Comparison of ENCODE assay signal across 19 cellular contexts in the genomic region with DNA sequence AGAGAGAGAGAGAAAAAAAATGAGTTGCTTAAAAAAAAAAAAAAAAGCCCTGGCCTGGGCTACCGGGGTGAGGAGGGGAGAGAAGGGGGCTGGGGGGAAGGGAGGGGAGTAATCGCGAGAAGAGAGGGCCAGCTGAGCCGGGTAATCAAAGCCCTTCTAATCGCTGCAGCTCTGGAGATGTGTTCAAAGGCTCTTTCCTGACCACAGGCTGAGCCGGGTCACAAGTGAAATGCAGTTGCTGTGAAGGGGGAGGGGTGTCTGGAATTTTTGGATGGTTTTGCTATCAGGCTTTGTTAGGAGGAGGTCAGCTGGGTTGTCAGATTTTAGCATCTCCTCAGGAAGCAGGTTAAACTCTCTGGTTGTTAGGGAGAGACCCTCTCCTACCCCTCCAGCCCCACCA.
DNase-seq lines count a peak whose midpoint lies in the region; ATAC-seq and TF ChIP-seq lines count a peak whose summit lies in the region.
"Had no signal": no experiment of that assay in that cellular context is flagged by ENCODE, and none has a peak within 500 bp of the region (broad histone marks: within the 10 kb centered on the region; RNA-seq: fewer than 3 reads in every experiment).

No MANE protein-coding gene starts in this region.

- no peak for TF ChIP-seq RAD21 in SK-N-SH (IDR thresholded peaks at IDR 0.05; ENCODE audit: low read length)

- no peak overlapping the region for H3K4me3 ChIP-seq in SK-N-SH (ENCODE audit: low read depth in 2 of 2, low read length in 1 of 2)
- no peak overlapping the region for H3K4me3 ChIP-seq in transverse colon
- H3K4me3 ChIP-seq: GM23248, lung, pancreas had no signal

- 70% methylated on average over 6 of the region's 6 CpGs for WGBS in SK-N-SH (ENCODE audit: low lambda C conversion rate)
- 40 to 67% methylated on average over 1 to 6 of the region's 6 CpGs for WGBS in transverse colon (ENCODE audit: low coverage in 1 of 2), 2 donors

- H4K20me1 ChIP-seq in SK-N-SH (ENCODE audit: insufficient read depth): no peaks in the 10 kb centered on the region

- H3K27me3 ChIP-seq in SK-N-SH (ENCODE audit: insufficient read depth) (no peaks in the 10 kb centered on the region), transverse colon (no peaks in the 10 kb centered on the region)
- H3K27me3 ChIP-seq: pancreas had no signal

- H3K4me1 ChIP-seq in SK-N-SH (ENCODE audit: control insufficient read depth in 1 of 2, insufficient read depth in 2 of 2, low read depth in 1 of 2, low read length in 1 of 2) (peaks cover 0 to 2% of the 10 kb centered on the region in 2 experiments; a peak in 1 of 4 replicates), transverse colon (peaks cover 0 to 3% (median 0%) of the 10 kb centered on the region in 4 donors)
- H3K4me1 ChIP-seq: pancreas had no signal

- intact Hi-C loops in transverse colon (cut with DNase I; ENCODE audit: low total_unique reads): loop anchor here (5.0 kb wide), 1 partner anchor 1405 kb away; no protein-coding TSS in a partner anchor

- H3K27ac ChIP-seq in SK-N-SH (ENCODE audit: low read depth in 2 of 2, low read length in 1 of 2) (no peak overlapping the region), transverse colon (peak overlapping the region in 3 of 4 donors; percentile 7 to 29 (median 28))
- H3K27ac ChIP-seq: GM23248, HL-60 had no signal

- no peak for TF ChIP-seq CTCF in SK-N-SH (IDR thresholded peaks at IDR 0.05)
- TF ChIP-seq CTCF in transverse colon (IDR thresholded peaks at IDR 0.05): no peak

- no peaks in the 10 kb centered on the region for H3K79me2 ChIP-seq in SK-N-SH (ENCODE audit: insufficient read depth)

- no peak for TF ChIP-seq EP300 in SK-N-SH (IDR thresholded peaks at IDR 0.05; ENCODE audit: borderline replicate concordance in 1 of 2, low read depth in 1 of 2, low read length in 1 of 2)
- no peak for TF ChIP-seq EP300 in transverse colon (IDR thresholded peaks at IDR 0.05; ENCODE audit: low read depth)

- H3K9me3 ChIP-seq in SK-N-SH: no peaks in the 10 kb centered on the region
- H3K9me3 ChIP-seq in transverse colon: no peaks in the 10 kb centered on the region
- H3K9me3 ChIP-seq: pancreas had no signal

- H3K36me3 ChIP-seq in SK-N-SH (replicated peaks in 1 of 2; ENCODE audit: control insufficient read depth in 1 of 2, insufficient read depth in 2 of 2, low read length in 1 of 2) (no peaks in the 10 kb centered on the region), transverse colon (no peaks in the 10 kb centered on the region)
- H3K36me3 ChIP-seq: pancreas had no signal

- DNase-seq in SK-N-SH (peak; percentile 22), UCSD-AML1 (lab: John Stamatoyannopoulos, UW; ENCODE audit: unreplicated experiment) (peak; percentile 26), iPS-NIHi7 (ENCODE audit: extremely low spot score) (peak; percentile 79), transverse colon (no peak), G401 (ENCODE audit: low spot score) (no peak), NCI-H526 treated with DMSO at 0.1 percent for 48 hours (lab: John Stamatoyannopoulos, UW) (no peak)
- no peak for DNase-seq in stimulated activated CD8-positive, alpha-beta memory T cell treated with anti-CD3 and anti-CD28 coated beads, Interleukin-4, amount 100 ng/mL, for 48 hours
- DNase-seq: activated CD4-positive, alpha-beta T cell treated with anti-CD3 and anti-CD28 coated beads for 48 hours; activated T-cell treated with anti-CD3 and anti-CD28 coated beads, Interleukin-2, amount 50 U/mL, for 24 hours; COR-L47; GM23248; NCI-H2081 treated with DMSO at 0.1 percent for 48 hours; pancreas; PC-3; stimulated activated CD4-positive, alpha-beta T cell treated with anti-CD3 and anti-CD28 coated beads, Interleukin-15, amount 100 ng/mL, for 24 hours; T-helper 17 cell had no signal

- CTCF ChIA-PET in SK-N-SH (lab: Yijun Ruan, JAX): no interaction called here

- TF ChIP-seq POLR2A in transverse colon (IDR thresholded peaks at IDR 0.05): no peak

- H2AFZ ChIP-seq in SK-N-SH (ENCODE audit: low read depth): no peak overlapping the region
- H2AFZ ChIP-seq: GM23248 had no signal

- no peak for ATAC-seq in SK-N-SH treated with all-trans-retinoic acid at 6 μM for 48 hours
- ATAC-seq: pancreas, PC-3, T-helper 17 cell had no signal

- no peak overlapping the region for H3K9ac ChIP-seq in SK-N-SH
- H3K9ac ChIP-seq: GM23248 had no signal

- in situ Hi-C loops in transverse colon (cut with MboI; ENCODE audit: low pct_ligation_motif_present in 1 of 4, low pct_unique_long_range_greater_than_20kb in 1 of 4, low sequenced_read_pairs in 3 of 4) (no loop called here), G401 (cut with HindIII; ENCODE audit: low sequenced_read_pairs) (no loop called here)

- no peaks in the 10 kb centered on the region for H3F3A ChIP-seq in SK-N-SH (replicated peaks; ENCODE audit: insufficient read depth)

- no peak overlapping the region for H3K4me2 ChIP-seq in SK-N-SH

- POLR2A ChIA-PET in SK-N-SH (lab: Yijun Ruan, JAX): no interaction called here

- no peaks in the 10 kb centered on the region for H3K9me2 ChIP-seq in SK-N-SH

TF ChIP-seq in SK-N-SH, 30 proteins besides CTCF, POLR2A, EP300 and RAD21 (continues in another document):
- no peak for TF ChIP-seq MAX (IDR thresholded peaks at IDR 0.05; ENCODE audit: low read depth)
- TF ChIP-seq MXI1 (IDR thresholded peaks at IDR 0.05; ENCODE audit: low read depth, low read length): no peak
- no peak for TF ChIP-seq ELF1 (IDR thresholded peaks at IDR 0.05)
- TF ChIP-seq, protein P1, sequence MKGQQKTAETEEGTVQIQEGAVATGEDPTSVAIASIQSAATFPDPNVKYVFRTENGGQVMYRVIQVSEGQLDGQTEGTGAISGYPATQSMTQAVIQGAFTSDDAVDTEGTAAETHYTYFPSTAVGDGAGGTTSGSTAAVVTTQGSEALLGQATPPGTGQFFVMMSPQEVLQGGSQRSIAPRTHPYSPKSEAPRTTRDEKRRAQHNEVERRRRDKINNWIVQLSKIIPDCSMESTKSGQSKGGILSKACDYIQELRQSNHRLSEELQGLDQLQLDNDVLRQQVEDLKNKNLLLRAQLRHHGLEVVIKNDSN (IDR thresholded peaks at IDR 0.05; ENCODE audit: borderline replicate concordance, low read depth): no peak
- no peak for TF ChIP-seq SMC3 (IDR thresholded peaks at IDR 0.05; ENCODE audit: low read depth, low read length)
- no peak for TF ChIP-seq YY1 (IDR thresholded peaks at IDR 0.05; ENCODE audit: low read depth)
- no peak for TF ChIP-seq FOXM1 (IDR thresholded peaks at IDR 0.05; ENCODE audit: low read depth)
- no peak for TF ChIP-seq TCF12 (IDR thresholded peaks at IDR 0.05)
- TF ChIP-seq FOSL2 (IDR thresholded peaks at IDR 0.05; ENCODE audit: borderline replicate concordance, low read depth): no peak
- no peak for TF ChIP-seq RCOR1 (IDR thresholded peaks at IDR 0.05; ENCODE audit: low read length)

TF ChIP-seq in SK-N-SH treated with all-trans-retinoic acid at 6 μM for 48 hours, 23 proteins besides CTCF, POLR2A, EP300 and RAD21 (continues in another document):
- TF ChIP-seq SNAI2 (CRISPR knock-in tag; IDR thresholded peaks at IDR 0.05): no peak
- TF ChIP-seq ZC3H10 (CRISPR knock-in tag; IDR thresholded peaks at IDR 0.05): no peak
- TF ChIP-seq ZNF8 (CRISPR knock-in tag; IDR thresholded peaks at IDR 0.05): no peak
- no peak for TF ChIP-seq TOX (CRISPR knock-in tag; IDR thresholded peaks at IDR 0.05; ENCODE audit: borderline replicate concordance)
- no peak for TF ChIP-seq ZFP30 (CRISPR knock-in tag; IDR thresholded peaks at IDR 0.05)
- no peak for TF ChIP-seq ZNF70 (CRISPR knock-in tag; IDR thresholded peaks at IDR 0.05)
- TF ChIP-seq, protein P2, sequence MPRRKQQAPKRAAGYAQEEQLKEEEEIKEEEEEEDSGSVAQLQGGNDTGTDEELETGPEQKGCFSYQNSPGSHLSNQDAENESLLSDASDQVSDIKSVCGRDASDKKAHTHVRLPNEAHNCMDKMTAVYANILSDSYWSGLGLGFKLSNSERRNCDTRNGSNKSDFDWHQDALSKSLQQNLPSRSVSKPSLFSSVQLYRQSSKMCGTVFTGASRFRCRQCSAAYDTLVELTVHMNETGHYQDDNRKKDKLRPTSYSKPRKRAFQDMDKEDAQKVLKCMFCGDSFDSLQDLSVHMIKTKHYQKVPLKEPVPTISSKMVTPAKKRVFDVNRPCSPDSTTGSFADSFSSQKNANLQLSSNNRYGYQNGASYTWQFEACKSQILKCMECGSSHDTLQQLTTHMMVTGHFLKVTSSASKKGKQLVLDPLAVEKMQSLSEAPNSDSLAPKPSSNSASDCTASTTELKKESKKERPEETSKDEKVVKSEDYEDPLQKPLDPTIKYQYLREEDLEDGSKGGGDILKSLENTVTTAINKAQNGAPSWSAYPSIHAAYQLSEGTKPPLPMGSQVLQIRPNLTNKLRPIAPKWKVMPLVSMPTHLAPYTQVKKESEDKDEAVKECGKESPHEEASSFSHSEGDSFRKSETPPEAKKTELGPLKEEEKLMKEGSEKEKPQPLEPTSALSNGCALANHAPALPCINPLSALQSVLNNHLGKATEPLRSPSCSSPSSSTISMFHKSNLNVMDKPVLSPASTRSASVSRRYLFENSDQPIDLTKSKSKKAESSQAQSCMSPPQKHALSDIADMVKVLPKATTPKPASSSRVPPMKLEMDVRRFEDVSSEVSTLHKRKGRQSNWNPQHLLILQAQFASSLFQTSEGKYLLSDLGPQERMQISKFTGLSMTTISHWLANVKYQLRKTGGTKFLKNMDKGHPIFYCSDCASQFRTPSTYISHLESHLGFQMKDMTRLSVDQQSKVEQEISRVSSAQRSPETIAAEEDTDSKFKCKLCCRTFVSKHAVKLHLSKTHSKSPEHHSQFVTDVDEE (CRISPR knock-in tag; IDR thresholded peaks at IDR 0.05): no peak
- no peak for TF ChIP-seq RARB (CRISPR knock-in tag; IDR thresholded peaks at IDR 0.05)
- TF ChIP-seq TCF4 (CRISPR knock-in tag; IDR thresholded peaks at IDR 0.05; ENCODE audit: borderline replicate concordance): no peak
- TF ChIP-seq ARNTL (CRISPR knock-in tag; IDR thresholded peaks at IDR 0.05; ENCODE audit: borderline replicate concordance, low read depth): no peak
- TF ChIP-seq, protein P3, sequence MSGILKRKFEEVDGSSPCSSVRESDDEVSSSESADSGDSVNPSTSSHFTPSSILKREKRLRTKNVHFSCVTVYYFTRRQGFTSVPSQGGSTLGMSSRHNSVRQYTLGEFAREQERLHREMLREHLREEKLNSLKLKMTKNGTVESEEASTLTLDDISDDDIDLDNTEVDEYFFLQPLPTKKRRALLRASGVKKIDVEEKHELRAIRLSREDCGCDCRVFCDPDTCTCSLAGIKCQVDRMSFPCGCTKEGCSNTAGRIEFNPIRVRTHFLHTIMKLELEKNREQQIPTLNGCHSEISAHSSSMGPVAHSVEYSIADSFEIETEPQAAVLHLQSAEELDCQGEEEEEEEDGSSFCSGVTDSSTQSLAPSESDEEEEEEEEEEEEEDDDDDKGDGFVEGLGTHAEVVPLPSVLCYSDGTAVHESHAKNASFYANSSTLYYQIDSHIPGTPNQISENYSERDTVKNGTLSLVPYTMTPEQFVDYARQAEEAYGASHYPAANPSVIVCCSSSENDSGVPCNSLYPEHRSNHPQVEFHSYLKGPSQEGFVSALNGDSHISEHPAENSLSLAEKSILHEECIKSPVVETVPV (CRISPR knock-in tag; IDR thresholded peaks at IDR 0.05): no peak
- TF ChIP-seq BACH2 (CRISPR knock-in tag; IDR thresholded peaks at IDR 0.05; ENCODE audit: borderline replicate concordance): no peak
- TF ChIP-seq ISL1 (CRISPR knock-in tag; IDR thresholded peaks at IDR 0.05): no peak
- no peak for TF ChIP-seq CSDC2 (CRISPR knock-in tag; IDR thresholded peaks at IDR 0.05)

Comparison
In these comparisons a context has a peak if more than half of its experiments do, and no peak if none do; other contexts are left out.
1. DNase-seq: peak in SK-N-SH (single experiment), UCSD-AML1 (single experiment) and iPS-NIHi7 (single experiment); none in transverse colon (single experiment), G401 (single experiment), stimulated activated CD8-positive, alpha-beta memory T cell treated with anti-CD3 and anti-CD28 coated beads, Interleukin-4, amount 100 ng/mL, for 48 hours (single experiment) and NCI-H526 treated with DMSO at 0.1 percent for 48 hours (single experiment).
2. H3K27ac ChIP-seq: peak in transverse colon (3 of 4); none in SK-N-SH (0 of 2).